In the genomic region with DNA sequence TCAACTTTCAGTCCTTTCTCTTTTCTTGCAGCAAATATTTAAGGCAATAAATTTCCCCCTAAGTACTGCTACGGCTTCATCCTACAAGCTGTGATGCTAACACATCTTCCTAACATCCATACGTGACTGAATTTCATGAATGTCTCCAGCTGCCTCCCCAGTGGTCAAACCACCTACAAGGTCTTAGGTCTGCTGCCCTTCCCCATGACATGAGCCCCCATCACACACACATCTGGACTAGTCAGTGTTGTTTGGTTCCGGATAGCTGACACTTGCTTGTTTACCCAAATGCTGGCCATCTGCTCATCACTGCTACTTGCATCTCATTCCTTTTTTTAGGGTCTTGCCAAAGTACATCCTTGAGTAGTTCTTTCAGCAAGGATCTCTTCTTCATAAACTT, we compare ENCODE assay signal across 24 cellular contexts. TPM values are rescaled to one million over a fixed set of nuclear protein-coding genes. Genes with fewer than 3 reads are reported as not detected.
"Had no signal": no experiment of that assay in that cellular context is flagged by ENCODE, and none has a peak within 500 bp of the region (broad histone marks: within the 10 kb centered on the region; RNA-seq: fewer than 3 reads in every experiment).

No MANE protein-coding gene starts in this region.

- DNase-seq: activated CD4-positive, CD25-positive, alpha-beta regulatory T cell treated with anti-CD3 and anti-CD28 coated beads, Interleukin-2, amount 50 U/mL, for 72 hours; activated naive CD4-positive, alpha-beta T cell treated with anti-CD3 and anti-CD28 coated beads, Interleukin-2, amount 10 ng/mL, durations not matched to agents 7 days and 5 days; central memory CD4-positive, alpha-beta T cell; effector memory CD4-positive, alpha-beta T cell; foreskin keratinocyte; left ventricle myocardium superior; naive thymus-derived CD8-positive, alpha-beta T cell; occipital lobe; right cardiac atrium; small intestine; stimulated activated CD4-positive, alpha-beta T cell treated with anti-CD3 and anti-CD28 coated beads, Interleukin-4, amount 100 ng/mL, for 4 hours; stimulated activated CD8-positive, alpha-beta memory T cell treated with anti-CD3 and anti-CD28 coated beads, Interleukin-4, amount 100 ng/mL, for 48 hours; stimulated activated naive CD4-positive, alpha-beta T cell treated with Interleukin-2 at 50 U/mL for 16 hours; substantia nigra; T1000; transverse colon had no signal

- H3K27ac ChIP-seq: adrenal gland, foreskin keratinocyte, prostate gland, transverse colon had no signal

- ATAC-seq: foreskin keratinocyte; left ventricle myocardium superior; naive thymus-derived CD8-positive, alpha-beta T cell; right cardiac atrium had no signal

- H3K27me3 ChIP-seq: adrenal gland, foreskin keratinocyte, transverse colon had no signal

- H3K4me1 Mint-ChIP-seq: memory B cell had no signal

- H3K27me3 Mint-ChIP-seq: activated naive CD4-positive, alpha-beta T cell treated with anti-CD3 and anti-CD28 coated beads, Interleukin-2, amount 10 ng/mL, durations not matched to agents 7 days and 5 days; dendritic cell treated with granulocyte-macrophage colony-stimulating factor and Interleukin-4, amounts not matched to agents 40 ng/mL and 50 ng/mL, for 4 days; memory B cell; naive thymus-derived CD8-positive, alpha-beta T cell had no signal

- H3K9me3 Mint-ChIP-seq: activated naive CD4-positive, alpha-beta T cell treated with anti-CD3 and anti-CD28 coated beads, Interleukin-2, amount 10 ng/mL, durations not matched to agents 7 days and 5 days; activated T-helper 2 cell treated with anti-CD3 and anti-CD28 coated beads, Interferon-gamma antibody, Interleukin-2, Interleukin-4, amounts not matched to agents 10 μg/mL and 5 μg/mL and 100 μg/mL, durations not matched to agents 14 hours and 24 hours and 36 hours; dendritic cell treated with granulocyte-macrophage colony-stimulating factor and Interleukin-4, amounts not matched to agents 40 ng/mL and 50 ng/mL, for 4 days; memory B cell; naive thymus-derived CD8-positive, alpha-beta T cell had no signal

- H3K4me3 Mint-ChIP-seq: activated naive CD4-positive, alpha-beta T cell treated with anti-CD3 and anti-CD28 coated beads, Interleukin-2, amount 10 ng/mL, durations not matched to agents 7 days and 5 days; dendritic cell treated with granulocyte-macrophage colony-stimulating factor and Interleukin-4, amounts not matched to agents 40 ng/mL and 50 ng/mL, for 4 days; memory B cell; naive thymus-derived CD8-positive, alpha-beta T cell had no signal

- H3K4me3 ChIP-seq: adrenal gland, prostate gland, transverse colon had no signal

- H3K9me3 ChIP-seq: adrenal gland, prostate gland, transverse colon had no signal

- H3K36me3 ChIP-seq: prostate gland, transverse colon had no signal

- H3K27ac Mint-ChIP-seq: activated naive CD4-positive, alpha-beta T cell treated with anti-CD3 and anti-CD28 coated beads, Interleukin-2, amount 10 ng/mL, durations not matched to agents 7 days and 5 days; activated T-helper 2 cell treated with anti-CD3 and anti-CD28 coated beads, Interferon-gamma antibody, Interleukin-2, Interleukin-4, amounts not matched to agents 10 μg/mL and 5 μg/mL and 100 μg/mL, durations not matched to agents 14 hours and 24 hours and 36 hours; dendritic cell treated with granulocyte-macrophage colony-stimulating factor and Interleukin-4, amounts not matched to agents 40 ng/mL and 50 ng/mL, for 4 days; memory B cell had no signal

- H3K4me1 ChIP-seq: foreskin keratinocyte, prostate gland had no signal

RNA-seq across cellular contexts. Expression of gene BANF2, which starts 32.3 kb away (rescaled TPM):
- total RNA-seq: activated CD8-positive, alpha-beta memory T cell treated with anti-CD3 and anti-CD28 coated beads for 36 hours; activated T-helper 2 cell treated with anti-CD3 and anti-CD28 coated beads, Interferon-gamma antibody, Interleukin-2, Interleukin-4, amounts not matched to agents 10 μg/mL and 5 μg/mL and 100 μg/mL, durations not matched to agents 14 hours and 24 hours and 36 hours; adrenal gland; foreskin keratinocyte; kidney epithelial cell; left ventricle myocardium superior; mucosa of gallbladder; naive thymus-derived CD8-positive, alpha-beta T cell; occipital lobe; right cardiac atrium; transverse colon had no signal
- polyA plus RNA-seq: adrenal gland; foreskin keratinocyte; naive thymus-derived CD8-positive, alpha-beta T cell; right cardiac atrium; small intestine had no signal
